Comparison of ENCODE assay signal across 8 cellular contexts in genomic region chr16:72241930-72242329, GRCh38.
DNase-seq lines count a peak whose midpoint lies in the region; ATAC-seq and TF ChIP-seq lines count a peak whose summit lies in the region.

No MANE protein-coding gene starts in this region.

- H3K27ac Mint-ChIP-seq in endothelial cell (ENCODE audit: unreplicated experiment) (no peak overlapping the region), nephron progenitor cell (no peak overlapping the region)

- H3K4me1 ChIP-seq in OCI-LY3 (ENCODE audit: low read length) = no peaks in the 10 kb centered on the region

- DNase-seq in DMS153 treated with DMSO at 0.1 percent for 48 hours (lab: John Stamatoyannopoulos, UW; ENCODE audit: unreplicated experiment) = peak; percentile 45
- peak; percentile 25 for DNase-seq in endothelial cell (ENCODE audit: low spot score)
- peak; percentile 29 for DNase-seq in nephron progenitor cell
- DNase-seq in epidermal melanocyte (ENCODE audit: insufficient read length, low spot score) = no peak
- no peak for DNase-seq in activated T-cell treated with anti-CD3 and anti-CD28 coated beads, Interleukin-2, amount 50 U/mL, for 1 hour

- TF ChIP-seq CTCF in OCI-LY3 (IDR thresholded peaks at IDR 0.05; ENCODE audit: low read depth, low read length) = peak; percentile 61
- TF ChIP-seq CTCF in endothelial cell (IDR thresholded peaks at IDR 0.05; ENCODE audit: unreplicated experiment) = peak; percentile 62
- TF ChIP-seq CTCF in nephron progenitor cell (IDR thresholded peaks at IDR 0.05) = peak; percentile 82

- H3K36me3 ChIP-seq in OCI-LY3 (replicated peaks; ENCODE audit: low read depth, low read length) = no peaks in the 10 kb centered on the region

- no peak overlapping the region for H3K4me3 Mint-ChIP-seq in endothelial cell (ENCODE audit: unreplicated experiment)
- no peak overlapping the region for H3K4me3 Mint-ChIP-seq in nephron progenitor cell

- H3K27ac ChIP-seq in OCI-LY3 (ENCODE audit: low read length) = no peak overlapping the region

- no peaks in the 10 kb centered on the region for H3K9me3 ChIP-seq in OCI-LY3 (ENCODE audit: insufficient read depth, low read length)

- peak; percentile 50 for ATAC-seq in HG02885 (IDR thresholded peaks at IDR 0.05; ENCODE audit: poor library complexity, unreplicated experiment)
- ATAC-seq in GM21786 (IDR thresholded peaks at IDR 0.05; ENCODE audit: unreplicated experiment) = no peak

- H3K27me3 ChIP-seq in OCI-LY3 (ENCODE audit: low read depth, low read length) = no peaks in the 10 kb centered on the region

- no peaks in the 10 kb centered on the region for H3K36me3 Mint-ChIP-seq in endothelial cell (ENCODE audit: low read depth, unreplicated experiment)
- no peaks in the 10 kb centered on the region for H3K36me3 Mint-ChIP-seq in nephron progenitor cell (ENCODE audit: low read depth)

- no peaks in the 10 kb centered on the region for H3K4me1 Mint-ChIP-seq in endothelial cell (ENCODE audit: unreplicated experiment)
- no peaks in the 10 kb centered on the region for H3K4me1 Mint-ChIP-seq in nephron progenitor cell

- no peaks in the 10 kb centered on the region for H3K9me3 Mint-ChIP-seq in endothelial cell (ENCODE audit: unreplicated experiment)
- peaks cover 9% of the 10 kb centered on the region for H3K9me3 Mint-ChIP-seq in nephron progenitor cell

- no peak overlapping the region for H3K4me2 ChIP-seq in OCI-LY3 (ENCODE audit: low read length)

- no peaks in the 10 kb centered on the region for H3K27me3 Mint-ChIP-seq in endothelial cell (ENCODE audit: unreplicated experiment)
- H3K27me3 Mint-ChIP-seq in nephron progenitor cell (ENCODE audit: low read depth, poor library complexity) = peaks cover 5% of the 10 kb centered on the region

- no peak overlapping the region for H3K9ac ChIP-seq in OCI-LY3 (ENCODE audit: low read length)

- H2AFZ ChIP-seq in OCI-LY3 (ENCODE audit: low read depth, low read length) = no peak overlapping the region

- H3K79me2 ChIP-seq in OCI-LY3 (ENCODE audit: low read length) = no peaks in the 10 kb centered on the region

- no peak overlapping the region for H3K4me3 ChIP-seq in OCI-LY3 (ENCODE audit: low read length)

- no peaks in the 10 kb centered on the region for H4K20me1 ChIP-seq in OCI-LY3 (ENCODE audit: insufficient read depth, low read length)

Comparison
In these comparisons a context has a peak if more than half of its experiments do, and no peak if none do; other contexts are left out.
1. DNase-seq: peak in DMS153 treated with DMSO at 0.1 percent for 48 hours (single experiment), endothelial cell (single experiment) and nephron progenitor cell (single experiment); none in epidermal melanocyte (single experiment) and activated T-cell treated with anti-CD3 and anti-CD28 coated beads, Interleukin-2, amount 50 U/mL, for 1 hour (single experiment).
2. Peak in every context shown above with its lines, with median percentiles within 50 percentile points of each other: CTCF ChIP-seq.